Comparison of ENCODE assay signal across 26 cellular contexts in the genomic region with DNA sequence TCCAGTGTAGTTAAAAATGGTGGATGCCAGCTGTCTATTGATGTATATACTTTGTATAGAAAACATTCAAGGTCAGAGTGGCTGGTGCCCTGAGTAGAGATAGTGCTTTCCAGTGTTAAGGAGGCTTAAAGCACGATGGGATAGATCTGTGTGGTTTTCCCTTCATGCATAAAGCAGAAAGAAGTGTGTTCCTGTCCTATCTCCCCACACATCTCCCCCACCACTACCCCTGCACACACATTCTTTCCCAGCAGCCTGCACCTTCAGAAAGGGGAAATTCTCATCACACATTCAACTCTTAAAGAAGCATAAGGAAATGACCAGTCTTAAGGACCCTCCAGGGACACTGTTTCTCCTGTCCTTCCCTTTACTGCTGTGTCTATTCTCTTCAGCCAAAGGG.
A peak's percentile ranks its signal among the peaks of the same experiment; 100 is the strongest.
DNase-seq lines count a peak whose midpoint lies in the region; ATAC-seq and TF ChIP-seq lines count a peak whose summit lies in the region.
"Had no signal": no experiment of that assay in that cellular context is flagged by ENCODE, and none has a peak within 500 bp of the region (broad histone marks: within the 10 kb centered on the region; RNA-seq: fewer than 3 reads in every experiment).

No MANE protein-coding gene starts in this region.

- H3K9me3 ChIP-seq in DND-41 (ENCODE audit: insufficient read depth, low read length, severe bottlenecking) (peaks cover 34% of the 10 kb centered on the region), Loucy (ENCODE audit: insufficient read depth, low read depth, low read length) (peaks cover 26% of the 10 kb centered on the region), mesenchymal stem cell (ENCODE audit: control insufficient read depth, low read length) (peaks cover 13% of the 10 kb centered on the region)
- H3K9me3 ChIP-seq: sigmoid colon had no signal

- H3K27me3 ChIP-seq in DND-41 (ENCODE audit: insufficient read depth, low read length, poor library complexity) = no peaks in the 10 kb centered on the region
- peaks cover 3% of the 10 kb centered on the region for H3K27me3 ChIP-seq in Loucy (ENCODE audit: insufficient read depth, low read length, poor library complexity, severe bottlenecking)
- H3K27me3 ChIP-seq in mesenchymal stem cell (ENCODE audit: control insufficient read depth in 1 of 2, insufficient read depth in 1 of 2, low read length in 2 of 2) = no peaks in the 10 kb centered on the region
- H3K27me3 ChIP-seq: cardiac muscle cell, dorsolateral prefrontal cortex, sigmoid colon, transverse colon had no signal

- H3K9ac ChIP-seq in DND-41 (ENCODE audit: low read depth, low read length) = peak overlapping the region; percentile 35
- H3K9ac ChIP-seq in Loucy (ENCODE audit: low read depth, low read length, poor library complexity, severe bottlenecking) = no peak overlapping the region
- H3K9ac ChIP-seq in mesenchymal stem cell (ENCODE audit: low read length) = no peak overlapping the region
- H3K9ac ChIP-seq: GM23248, KMS-11, parathyroid adenoma had no signal

- no peaks in the 10 kb centered on the region for H3F3A ChIP-seq in Loucy (ENCODE audit: low read depth)

- no peak overlapping the region for H3K4ac ChIP-seq in mesenchymal stem cell (ENCODE audit: low read depth in 1 of 2, low read length in 2 of 2)

- H2BK12ac ChIP-seq in mesenchymal stem cell (ENCODE audit: low read length in 2 of 2) = no peak overlapping the region

- no peak overlapping the region for H3K14ac ChIP-seq in mesenchymal stem cell (ENCODE audit: low read length in 2 of 2)

- H3K9me2 ChIP-seq in Loucy (replicated peaks; ENCODE audit: low read depth, low read length) = no peaks in the 10 kb centered on the region

- peaks cover 58% of the 10 kb centered on the region for H3K4me1 ChIP-seq in DND-41 (ENCODE audit: insufficient read depth, low read length)
- peaks cover 9% of the 10 kb centered on the region for H3K4me1 ChIP-seq in Loucy (ENCODE audit: insufficient read depth, low read length, poor library complexity, severe bottlenecking)
- H3K4me1 ChIP-seq in mesenchymal stem cell (ENCODE audit: control insufficient read depth, insufficient read depth, low read depth, low read length) = peaks cover 8% of the 10 kb centered on the region

- H3K4me3 ChIP-seq in DND-41 (ENCODE audit: low read depth in 1 of 2, low read length in 2 of 2) (peak overlapping the region in 1 of 2 experiments; percentile 14; a peak in 1 of 4 replicates), Loucy (ENCODE audit: low read length, poor library complexity, severe bottlenecking) (no peak overlapping the region), mesenchymal stem cell (ENCODE audit: insufficient read depth in 1 of 2, low read depth in 1 of 2, low read length in 2 of 2) (no peak overlapping the region)
- H3K4me3 ChIP-seq: cardiac muscle cell, dorsolateral prefrontal cortex, GM23248, lung, sigmoid colon, transverse colon had no signal

- ATAC-seq in DND-41 (ENCODE audit: insufficient read depth, low read depth) = peak; percentile 86
- ATAC-seq: stimulated activated memory B cell treated with anti-CD40 and anti-IgM and Interleukin-4, amounts not matched to agents 10 μg/mL and 1 μg/mL and 100 μg/mL, for 72 hours had no signal

- no peak overlapping the region for H3K23ac ChIP-seq in mesenchymal stem cell (ENCODE audit: low read length in 2 of 2)

- 67% methylated on average over 1 of the region's 1 CpG for WGBS in mesenchymal stem cell

- no peak overlapping the region for H3K18ac ChIP-seq in mesenchymal stem cell (ENCODE audit: low read depth in 1 of 2, low read length in 2 of 2)

- no peak overlapping the region for H4K8ac ChIP-seq in mesenchymal stem cell (ENCODE audit: low read length)

- H3K4me2 ChIP-seq in DND-41 (ENCODE audit: insufficient read depth, low read length) = peak overlapping the region; percentile 47
- peak overlapping the region; percentile 25 for H3K4me2 ChIP-seq in Loucy (ENCODE audit: low read depth, low read length, poor library complexity, severe bottlenecking)
- H3K4me2 ChIP-seq in mesenchymal stem cell (ENCODE audit: low read length, poor library complexity, severe bottlenecking) = no peak overlapping the region
- H3K4me2 ChIP-seq: KMS-11 had no signal

- H4K20me1 ChIP-seq in DND-41 (ENCODE audit: insufficient read depth, low read length) (no peaks in the 10 kb centered on the region), Loucy (ENCODE audit: insufficient read depth, low read length, poor library complexity, severe bottlenecking) (no peaks in the 10 kb centered on the region)

- H2AFZ ChIP-seq in DND-41 (ENCODE audit: low read depth, low read length) (peak overlapping the region; percentile 34), Loucy (ENCODE audit: low read length) (no peak overlapping the region), mesenchymal stem cell (ENCODE audit: low read depth, low read length) (no peak overlapping the region)
- H2AFZ ChIP-seq: GM23248, parathyroid adenoma had no signal

- peaks cover 3% of the 10 kb centered on the region for H3K36me3 ChIP-seq in DND-41 (ENCODE audit: insufficient read depth, low read length)
- H3K36me3 ChIP-seq in Loucy (ENCODE audit: insufficient read depth, low read length) = no peaks in the 10 kb centered on the region
- no peaks in the 10 kb centered on the region for H3K36me3 ChIP-seq in mesenchymal stem cell (ENCODE audit: control insufficient read depth in 1 of 2, insufficient read depth in 2 of 2, low read depth in 1 of 2, low read length in 2 of 2)
- H3K36me3 ChIP-seq: cardiac muscle cell, sigmoid colon, transverse colon had no signal

- TF ChIP-seq CTCF in DND-41 (IDR thresholded peaks at IDR 0.05; ENCODE audit: borderline replicate concordance, extremely low read depth, low read length, poor library complexity, severe bottlenecking) = no peak
- no peak for TF ChIP-seq CTCF in Loucy (conservative IDR thresholded peaks at IDR 0.05; ENCODE audit: low read length)
- TF ChIP-seq CTCF in VCaP (conservative IDR thresholded peaks at IDR 0.05) = no peak

- H2BK5ac ChIP-seq in mesenchymal stem cell (ENCODE audit: low read depth, low read length, poor library complexity, severe bottlenecking) = no peak overlapping the region

- DNase-seq in DND-41 (peak; percentile 78), mesenchymal stem cell (no peak), H4 (ENCODE audit: low spot score) (no peak), HCEC 1CT (no peak)
- DNase-seq in activated CD4-positive, CD25-positive, alpha-beta regulatory T cell treated with anti-CD3 and anti-CD28 coated beads, Interleukin-2, amount 50 U/mL, for 72 hours = no peak
- DNase-seq: activated T-cell treated with anti-CD3 and anti-CD28 coated beads for 4 hours, amniotic stem cell, COR-L47, dorsolateral prefrontal cortex, foreskin melanocyte, GM23248, hypothalamus, islet precursor cell, naive B cell, NCI-H1105 treated with DMSO at 0.1 percent for 48 hours, NCI-H524, SHP77, sigmoid colon, transverse colon had no signal

- H3K79me1 ChIP-seq in mesenchymal stem cell (replicated peaks; ENCODE audit: low read length, poor library complexity, severe bottlenecking) = no peaks in the 10 kb centered on the region

- H3K27ac ChIP-seq in DND-41 (ENCODE audit: low read length) (peak overlapping the region; percentile 88), VCaP (0 out of 2 replicates have a peak overlapping the region, but pooled peaks have one; percentile 93), mesenchymal stem cell (ENCODE audit: low read length, poor library complexity, severe bottlenecking) (no peak overlapping the region)
- H3K27ac ChIP-seq: cardiac muscle cell, dorsolateral prefrontal cortex, GM23248, KMS-11, parathyroid adenoma, sigmoid colon, transverse colon had no signal

- no peaks in the 10 kb centered on the region for H3K79me2 ChIP-seq in DND-41 (ENCODE audit: insufficient read depth, low read length)
- no peaks in the 10 kb centered on the region for H3K79me2 ChIP-seq in Loucy (ENCODE audit: insufficient read depth, low read length)
- H3K79me2 ChIP-seq: parathyroid adenoma had no signal

- H4K91ac ChIP-seq in mesenchymal stem cell (ENCODE audit: low read length) = no peak overlapping the region

- H2BK120ac ChIP-seq in mesenchymal stem cell (ENCODE audit: low read depth, low read length) = no peak overlapping the region

- H2AK5ac ChIP-seq in mesenchymal stem cell (ENCODE audit: low read length, severe bottlenecking) = peak overlapping the region; percentile 44

- no peak overlapping the region for H2BK15ac ChIP-seq in mesenchymal stem cell (ENCODE audit: low read depth, poor library complexity, severe bottlenecking)
